Comparison of ENCODE assay signal across 1 cellular context in the genomic region with DNA sequence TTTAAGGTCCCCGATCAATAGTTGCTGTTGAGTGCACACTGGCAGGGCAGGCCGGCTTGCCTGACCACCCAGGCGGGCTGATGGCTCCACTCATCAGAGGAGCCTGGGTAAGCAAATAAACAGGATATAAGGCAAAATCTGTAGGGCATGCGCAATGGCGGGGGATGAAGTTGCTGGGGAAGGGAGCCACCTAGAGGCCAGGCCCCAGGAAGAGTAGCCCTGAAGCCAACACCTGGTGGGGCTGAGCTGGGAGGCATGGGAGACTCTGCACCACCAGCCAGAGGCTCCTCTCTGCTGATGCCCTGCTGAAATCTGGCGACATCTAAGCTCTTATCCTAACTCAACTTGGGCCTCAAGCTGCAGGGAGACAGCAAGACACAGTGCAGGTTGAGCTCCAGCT.
TF ChIP-seq lines count a peak whose summit lies in the region.

No MANE protein-coding gene starts in this region.

TF ChIP-seq in K562, 482 proteins besides CTCF, POLR2A, EP300 and RAD21 (continued from another document):
- TF ChIP-seq, protein P1, sequence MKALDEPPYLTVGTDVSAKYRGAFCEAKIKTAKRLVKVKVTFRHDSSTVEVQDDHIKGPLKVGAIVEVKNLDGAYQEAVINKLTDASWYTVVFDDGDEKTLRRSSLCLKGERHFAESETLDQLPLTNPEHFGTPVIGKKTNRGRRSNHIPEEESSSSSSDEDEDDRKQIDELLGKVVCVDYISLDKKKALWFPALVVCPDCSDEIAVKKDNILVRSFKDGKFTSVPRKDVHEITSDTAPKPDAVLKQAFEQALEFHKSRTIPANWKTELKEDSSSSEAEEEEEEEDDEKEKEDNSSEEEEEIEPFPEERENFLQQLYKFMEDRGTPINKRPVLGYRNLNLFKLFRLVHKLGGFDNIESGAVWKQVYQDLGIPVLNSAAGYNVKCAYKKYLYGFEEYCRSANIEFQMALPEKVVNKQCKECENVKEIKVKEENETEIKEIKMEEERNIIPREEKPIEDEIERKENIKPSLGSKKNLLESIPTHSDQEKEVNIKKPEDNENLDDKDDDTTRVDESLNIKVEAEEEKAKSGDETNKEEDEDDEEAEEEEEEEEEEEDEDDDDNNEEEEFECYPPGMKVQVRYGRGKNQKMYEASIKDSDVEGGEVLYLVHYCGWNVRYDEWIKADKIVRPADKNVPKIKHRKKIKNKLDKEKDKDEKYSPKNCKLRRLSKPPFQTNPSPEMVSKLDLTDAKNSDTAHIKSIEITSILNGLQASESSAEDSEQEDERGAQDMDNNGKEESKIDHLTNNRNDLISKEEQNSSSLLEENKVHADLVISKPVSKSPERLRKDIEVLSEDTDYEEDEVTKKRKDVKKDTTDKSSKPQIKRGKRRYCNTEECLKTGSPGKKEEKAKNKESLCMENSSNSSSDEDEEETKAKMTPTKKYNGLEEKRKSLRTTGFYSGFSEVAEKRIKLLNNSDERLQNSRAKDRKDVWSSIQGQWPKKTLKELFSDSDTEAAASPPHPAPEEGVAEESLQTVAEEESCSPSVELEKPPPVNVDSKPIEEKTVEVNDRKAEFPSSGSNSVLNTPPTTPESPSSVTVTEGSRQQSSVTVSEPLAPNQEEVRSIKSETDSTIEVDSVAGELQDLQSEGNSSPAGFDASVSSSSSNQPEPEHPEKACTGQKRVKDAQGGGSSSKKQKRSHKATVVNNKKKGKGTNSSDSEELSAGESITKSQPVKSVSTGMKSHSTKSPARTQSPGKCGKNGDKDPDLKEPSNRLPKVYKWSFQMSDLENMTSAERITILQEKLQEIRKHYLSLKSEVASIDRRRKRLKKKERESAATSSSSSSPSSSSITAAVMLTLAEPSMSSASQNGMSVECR (CRISPR knock-in tag; IDR thresholded peaks at IDR 0.05): no peak
- no peak for TF ChIP-seq ATF2 (CRISPR knock-in tag; IDR thresholded peaks at IDR 0.05)
TF ChIP-seq in K562: peak in this region for 8.
